ENCODE assay signal across 10 cellular contexts in the genomic region with DNA sequence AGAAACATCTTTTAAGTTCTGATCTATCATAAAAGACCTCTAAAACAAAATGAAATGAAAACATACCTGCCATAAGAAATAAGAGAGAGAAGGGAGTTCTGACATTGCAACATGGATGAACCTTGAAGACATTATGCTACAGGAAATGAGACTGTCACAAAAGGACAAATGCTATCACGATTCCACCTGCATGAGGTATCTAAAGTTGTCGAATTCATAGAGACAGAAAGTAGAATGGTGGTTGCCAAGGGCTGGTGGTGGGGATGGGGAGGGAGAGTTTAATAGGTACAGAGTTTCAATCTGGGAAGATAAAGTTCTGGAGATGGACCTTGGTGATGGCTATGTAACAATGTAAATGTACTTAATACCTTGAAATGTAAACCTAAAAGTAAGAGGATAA. TPM values are rescaled to one million over a fixed set of nuclear protein-coding genes. Genes with fewer than 3 reads are reported as not detected.
A peak's percentile ranks its signal among the peaks of the same experiment; 100 is the strongest.
DNase-seq lines count a peak whose midpoint lies in the region; ATAC-seq and TF ChIP-seq lines count a peak whose summit lies in the region.
"Had no signal": no experiment of that assay in that cellular context is flagged by ENCODE, and none has a peak within 500 bp of the region (broad histone marks: within the 10 kb centered on the region; RNA-seq: fewer than 3 reads in every experiment).

No MANE protein-coding gene starts in this region.

- RAD21 ChIA-PET in HCT116 (lab: Charles Lee; ENCODE audit: low non-redundant PET in 1 of 2, low total read pairs in 2 of 2, uncharacterized antibody in 2 of 2, unreplicated experiment in 2 of 2) = no interaction called here

- H3K9me3 ChIP-seq in HCT116 (ENCODE audit: control insufficient read depth in 1 of 2, insufficient read depth in 1 of 2, low read depth in 1 of 2, low read length in 2 of 2) (no peaks in the 10 kb centered on the region), sigmoid colon (no peaks in the 10 kb centered on the region), GM23248 (ENCODE audit: low read depth) (no peaks in the 10 kb centered on the region)

- peak overlapping the region; percentile 99 for H3K27ac Mint-ChIP-seq in T-helper 2 cell treated with Interferon-gamma antibody and Interleukin-4, amounts not matched to agents 5 μg/mL and 100 μg/mL, for 36 hours

- peak overlapping the region; percentile 77 to 81 for H3K4me3 ChIP-seq in HCT116 (replicated peaks in 1 of 2; ENCODE audit: low read depth in 1 of 2, low read length in 2 of 2)
- H3K4me3 ChIP-seq in fibroblast of pulmonary artery (replicated peaks; ENCODE audit: low read depth, low read length) = peak overlapping the region; percentile 67
- peak overlapping the region in 3 of 4 donors; percentile 2 to 97 (median 88) for H3K4me3 ChIP-seq in sigmoid colon
- H3K4me3 ChIP-seq in GM23248 = no peak overlapping the region

- no peak for ATAC-seq in HCT116
- ATAC-seq in HG03571 (IDR thresholded peaks at IDR 0.05; ENCODE audit: unreplicated experiment) = no peak
- ATAC-seq in HG02678 (IDR thresholded peaks at IDR 0.05; ENCODE audit: unreplicated experiment) = no peak

- peaks cover 62 to 71% of the 10 kb centered on the region in 2 experiments for H3K4me1 ChIP-seq in HCT116 (ENCODE audit: control insufficient read depth in 1 of 2, insufficient read depth in 2 of 2, low read length in 2 of 2)
- H3K4me1 ChIP-seq in sigmoid colon = peaks cover 0 to 44% (median 35%) of the 10 kb centered on the region in 4 donors
- peaks cover 25% of the 10 kb centered on the region for H3K4me1 ChIP-seq in GM23248 (ENCODE audit: insufficient read depth)

- H3K36me3 ChIP-seq in HCT116 (ENCODE audit: control insufficient read depth in 1 of 2, insufficient read depth in 2 of 2, low read length in 2 of 2) (peaks cover 28 to 57% of the 10 kb centered on the region in 2 experiments), sigmoid colon (no peaks in the 10 kb centered on the region), GM23248 (ENCODE audit: low read depth) (no peaks in the 10 kb centered on the region)

- peak overlapping the region; percentile 78 for H3K9ac ChIP-seq in HCT116 (ENCODE audit: low read length)
- no peak overlapping the region for H3K9ac ChIP-seq in GM23248

- peak overlapping the region; percentile 92; the same call in 1 of the 2 replicates for H3K27ac ChIP-seq in HCT116 (ENCODE audit: low read depth, low read length)
- H3K27ac ChIP-seq in sigmoid colon = peak overlapping the region in 1 of 4 donors; percentile 31
- H3K27ac ChIP-seq in GM23248 = no peak overlapping the region

- H3K36me3 Mint-ChIP-seq in T-helper 2 cell treated with Interferon-gamma antibody and Interleukin-4, amounts not matched to agents 5 μg/mL and 100 μg/mL, for 36 hours (ENCODE audit: low read depth) = peaks cover 60% of the 10 kb centered on the region

- CTCF ChIA-PET in HCT116 (lab: Charles Lee) = no interaction called here

- TF ChIP-seq POLR2A in HCT116 (IDR thresholded peaks at IDR 0.05; ENCODE audit: borderline replicate concordance, extremely low read depth, insufficient read depth, insufficient read length) (no peak), sigmoid colon (IDR thresholded peaks at IDR 0.05) (no peak)

- TF ChIP-seq CTCF in HCT116 (IDR thresholded peaks at IDR 0.05 in 2 of 3, conservative IDR thresholded peaks at IDR 0.05 in 1 of 3; ENCODE audit: borderline replicate concordance in 1 of 3, insufficient read depth in 1 of 3, low read depth in 2 of 3, low read length in 2 of 3) = no peak
- TF ChIP-seq CTCF in fibroblast of pulmonary artery (IDR thresholded peaks at IDR 0.05; ENCODE audit: low read length, missing control alignments) = no peak
- TF ChIP-seq CTCF in sigmoid colon (IDR thresholded peaks at IDR 0.05) = no peak

- H3K4me3 Mint-ChIP-seq in T-helper 2 cell treated with Interferon-gamma antibody and Interleukin-4, amounts not matched to agents 5 μg/mL and 100 μg/mL, for 36 hours = peak overlapping the region; percentile 100

- no peak overlapping the region for H2AFZ ChIP-seq in HCT116 (ENCODE audit: low read depth, low read length, poor library complexity, severe bottlenecking)
- no peak overlapping the region for H2AFZ ChIP-seq in GM23248

- H3K4me1 Mint-ChIP-seq in T-helper 2 cell treated with Interferon-gamma antibody and Interleukin-4, amounts not matched to agents 5 μg/mL and 100 μg/mL, for 36 hours (ENCODE audit: low read depth) = peaks cover 63% of the 10 kb centered on the region

- no peak for TF ChIP-seq EP300 in sigmoid colon (IDR thresholded peaks at IDR 0.05)

- TF ChIP-seq RAD21 in HCT116 (IDR thresholded peaks at IDR 0.05; ENCODE audit: low read depth) = no peak

- H3K9me2 ChIP-seq in HCT116 (ENCODE audit: insufficient read depth) (no peaks in the 10 kb centered on the region), GM23248 (ENCODE audit: insufficient read depth) (no peaks in the 10 kb centered on the region)

- POLR2A ChIA-PET in HCT116 (lab: Charles Lee) = interaction anchor here (1.1 to 2.2 kb wide), 2 partner anchors 38 to 54 kb away, joined by 3 to 15 read pairs; no protein-coding TSS in a partner anchor

- WGBS in sigmoid colon, 2 donors = 23 to 45% methylated on average over 2 of the region's 2 CpGs
- 97 to 99% methylated on average over 2 of the region's 2 CpGs for WGBS in GM23248 (ENCODE audit: low coverage in 1 of 2, low lambda C conversion rate in 2 of 2, missing lambda C conversion rate in 2 of 2), 2 experiments

- H4K20me1 ChIP-seq in HCT116 (ENCODE audit: insufficient read depth) (peaks cover 64% of the 10 kb centered on the region), GM23248 (ENCODE audit: insufficient read depth) (no peaks in the 10 kb centered on the region)

- in situ Hi-C loops in GM23248 (cut with MboI) = no loop called here

- BruUV-seq in HCT116 (replicated peaks; lab: Mats Ljungman, UMichigan) = no TSS peak

- intact Hi-C loops in HCT116 (cut with micrococcal nuclease) (loop anchor here (2.0 kb wide), 1 partner anchor 157 kb away; no protein-coding TSS in a partner anchor), sigmoid colon (cut with DNase I) (loop anchor here (5.0 kb wide), 1 partner anchor 156 kb away; no protein-coding TSS in a partner anchor)

- H3F3A ChIP-seq in GM23248 (ENCODE audit: insufficient read depth) = peaks cover 6% of the 10 kb centered on the region

- H3K4me2 ChIP-seq in HCT116 (ENCODE audit: low read length) = peak overlapping the region; percentile 86
- no peak overlapping the region for H3K4me2 ChIP-seq in GM23248 (ENCODE audit: unreplicated experiment)

- H3K9me3 Mint-ChIP-seq in T-helper 2 cell treated with Interferon-gamma antibody and Interleukin-4, amounts not matched to agents 5 μg/mL and 100 μg/mL, for 36 hours = no peaks in the 10 kb centered on the region

- H3K79me2 ChIP-seq in HCT116 (ENCODE audit: insufficient read depth, low read length) (peaks cover 77% of the 10 kb centered on the region), GM23248 (ENCODE audit: insufficient read depth) (peaks cover 70% of the 10 kb centered on the region)

- H3K27me3 Mint-ChIP-seq in T-helper 2 cell treated with Interferon-gamma antibody and Interleukin-4, amounts not matched to agents 5 μg/mL and 100 μg/mL, for 36 hours (ENCODE audit: low read depth) = no peaks in the 10 kb centered on the region

- H3K27me3 ChIP-seq in HCT116 (ENCODE audit: insufficient read depth, low read length) = no peaks in the 10 kb centered on the region
- no peaks in the 10 kb centered on the region for H3K27me3 ChIP-seq in sigmoid colon
- no peaks in the 10 kb centered on the region for H3K27me3 ChIP-seq in GM23248 (replicated peaks; ENCODE audit: insufficient read depth)

- no peak for DNase-seq in HCT116 (ENCODE audit: low read depth, low spot score)
- no peak for DNase-seq in T-helper 2 cell treated with Interferon-gamma antibody and Interleukin-4, amounts not matched to agents 5 μg/mL and 100 μg/mL, for 36 hours (ENCODE audit: low spot score)
- no peak for DNase-seq in fibroblast of pulmonary artery (ENCODE audit: low read depth)
- no peak for DNase-seq in sigmoid colon
- no peak for DNase-seq in NCI-H446 (lab: John Stamatoyannopoulos, UW)
- no peak for DNase-seq in GM23248
- DNase-seq: activated CD4-positive, alpha-beta T cell treated with anti-CD3 and anti-CD28 coated beads, Interleukin-2, amount 50 U/mL, for 1 hour; NCI-H2171 had no signal

TF ChIP-seq in HCT116, 20 proteins besides CTCF, POLR2A, EP300 and RAD21:
- TF ChIP-seq TCF7L2 (IDR thresholded peaks at IDR 0.05; ENCODE audit: borderline replicate concordance, extremely low read depth, insufficient read depth, insufficient read length) = no peak
- peak; percentile 15; the same call in 1 of the 2 replicates for TF ChIP-seq POLR2AphosphoS5 (IDR thresholded peaks at IDR 0.05; ENCODE audit: low read depth, low read length)

RNA-seq across cellular contexts. Expression of gene EZR, which starts 3.3 kb away (rescaled TPM):
- total RNA-seq in HCT116 (2021; ENCODE audit: unreplicated experiment) (1,402 TPM), sigmoid colon (10 to 100 TPM; 33.5 to 46.0 (median 38.3) TPM)
- polyA plus RNA-seq in HCT116 (2012) = 1,219 and 1,280 TPM in 2 replicates
- polyA plus RNA-seq in sigmoid colon (100 to 1,000 TPM; 214 to 333 (median 262) TPM), GM23248 (2016; fragmentation: Nextera tagmentation; extraction: Ambion mirVana) (65.2 and 66.8 TPM in 2 replicates)
- 52.4 and 59.4 TPM in 2 replicates for total RNA-seq in GM23248 (2014; rRNA removed; shearing (Covaris generic))

Comparison
In these comparisons a context has a peak if more than half of its experiments do, and no peak if none do; other contexts are left out.
1. RNA of gene EZR, which starts 3.3 kb away (total RNA-seq): 1,402 TPM in HCT116 (single experiment); 52.4 to 59.4 TPM in GM23248 and 33.5 to 46.0 TPM in sigmoid colon; every median in the first group is over 10 times any median in the second.